2 cellular contexts compared by ENCODE assay signal in genomic region chr12:104340917-104341611, GRCh38.
A peak's percentile ranks its signal among the peaks of the same experiment; 100 is the strongest.
TF ChIP-seq lines count a peak whose summit lies in the region.

No MANE protein-coding gene starts in this region.

TF ChIP-seq in IMR-90, 13 proteins besides CTCF, POLR2A, EP300 and RAD21:
- TF ChIP-seq ELK1 (IDR thresholded peaks at IDR 0.05; ENCODE audit: borderline replicate concordance, low read depth, low read length) (no peak), MAFK (IDR thresholded peaks at IDR 0.05; ENCODE audit: low read depth, low read length) (no peak), MXI1 (IDR thresholded peaks at IDR 0.05; ENCODE audit: borderline replicate concordance, low read depth, low read length) (no peak), BHLHE40 (IDR thresholded peaks at IDR 0.05; ENCODE audit: low read depth, low read length) (no peak), SMC3 (IDR thresholded peaks at IDR 0.05; ENCODE audit: low read depth, low read length) (no peak), CEBPB (IDR thresholded peaks at IDR 0.05; ENCODE audit: low read depth, low read length) (no peak), NFE2L2 (IDR thresholded peaks at IDR 0.05; ENCODE audit: low read depth, low read length) (no peak), RFX5 (IDR thresholded peaks at IDR 0.05; ENCODE audit: low read depth, low read length) (no peak), CHD1 (IDR thresholded peaks at IDR 0.05; ENCODE audit: low read depth, low read length) (no peak), FOS (IDR thresholded peaks at IDR 0.05; ENCODE audit: low read depth, low read length) (no peak), RCOR1 (IDR thresholded peaks at IDR 0.05; ENCODE audit: insufficient replicate concordance, low read length) (no peak)

TF ChIP-seq in K562, 482 proteins besides CTCF, POLR2A, EP300 and RAD21:
- 0 out of 4 replicates have a peak, but pooled peaks of 1 of the 2 experiments have one; percentile 37 for TF ChIP-seq FOXA3 (CRISPR knock-in tag; conservative IDR thresholded peaks at IDR 0.05 in 1 of 2, IDR thresholded peaks at IDR 0.05 in 1 of 2)
- TF ChIP-seq POLR2AphosphoS5 (IDR thresholded peaks at IDR 0.05; ENCODE audit: control insufficient read depth, insufficient read depth, low read depth, low read length) = peak; percentile 9; the same call in 1 of the 2 replicates
- TF ChIP-seq ZFX (CRISPR knock-in tag; IDR thresholded peaks at IDR 0.05) = no peak
- TF ChIP-seq BCOR (IDR thresholded peaks at IDR 0.05) = no peak
